ENCODE assay signal across 24 cellular contexts in the genomic region with DNA sequence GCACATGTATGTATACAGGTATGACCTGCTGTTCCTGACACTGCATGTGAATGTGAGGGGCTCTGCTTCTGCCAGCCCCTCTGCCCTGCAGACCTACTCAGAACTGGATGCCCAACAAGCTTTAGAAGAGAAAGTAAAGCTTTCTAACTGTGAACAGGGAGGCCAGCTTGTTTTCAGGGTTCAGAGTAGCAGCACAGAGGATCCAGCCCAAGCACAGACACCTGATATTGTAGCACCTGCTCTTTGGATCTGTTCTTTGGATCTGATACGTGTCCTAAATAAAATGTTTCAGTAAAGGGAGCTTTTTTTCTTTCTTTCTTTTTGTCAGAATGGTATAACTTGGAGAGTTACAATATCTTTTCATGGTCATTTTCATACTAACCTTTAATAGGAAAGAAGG.
"Had no signal": no experiment of that assay in that cellular context is flagged by ENCODE, and none has a peak within 500 bp of the region (broad histone marks: within the 10 kb centered on the region; RNA-seq: fewer than 3 reads in every experiment).

No MANE protein-coding gene starts in this region.

- H3K9me3 ChIP-seq: left lung, lower lobe of right lung, ovary, spleen, suprapubic skin, thoracic aorta, tibial artery, upper lobe of right lung had no signal

- H3K4me2 ChIP-seq: hepatocyte had no signal

- H3K4me3 ChIP-seq: hepatocyte, left lung, lower lobe of right lung, ovary, spleen, suprapubic skin, thoracic aorta, tibial artery, upper lobe of right lung had no signal

- DNase-seq: islet precursor cell; left lung; lower lobe of right lung; mammary epithelial cell; mesenchymal stem cell; naive thymus-derived CD8-positive, alpha-beta T cell; ovary; retina; right cardiac atrium; small intestine; spleen; stimulated activated CD4-positive, alpha-beta T cell treated with anti-CD3 and anti-CD28 coated beads, Interleukin-4, amount 100 ng/mL, for 24 hours; stimulated activated naive CD4-positive, alpha-beta T cell; tibial artery; trophoblast cell; upper lobe of right lung had no signal

- H3K27me3 ChIP-seq: hepatocyte, left lung, ovary, spleen, suprapubic skin, tibial artery, upper lobe of right lung had no signal

- H3K9me3 Mint-ChIP-seq: naive thymus-derived CD8-positive, alpha-beta T cell; nephron; stimulated activated effector memory CD8-positive, alpha-beta T cell treated with anti-CD3 and anti-CD28 coated beads, Interleukin-12 subunit alpha, Interleukin-12 subunit beta, amount 100 ng/mL, for 72 hours; stimulated activated naive CD8-positive, alpha-beta T cell treated with anti-CD3 and anti-CD28 coated beads, Interleukin-15, Interleukin-2, amounts not matched to agents 100 ng/mL and 50 ng/mL, for 24 hours had no signal

- H3K36me3 ChIP-seq: ovary had no signal

- ATAC-seq: left lung; lower lobe of right lung; naive thymus-derived CD8-positive, alpha-beta T cell; right cardiac atrium; sciatic nerve; stimulated activated effector memory CD8-positive, alpha-beta T cell treated with anti-CD3 and anti-CD28 coated beads, Interleukin-12 subunit alpha, Interleukin-12 subunit beta, amount 100 ng/mL, for 72 hours; upper lobe of right lung had no signal

- H2AFZ ChIP-seq: hepatocyte had no signal

- H3K27me3 Mint-ChIP-seq: naive thymus-derived CD8-positive, alpha-beta T cell; progenitor cell of endocrine pancreas; stimulated activated naive CD8-positive, alpha-beta T cell treated with anti-CD3 and anti-CD28 coated beads, Interleukin-15, Interleukin-2, amounts not matched to agents 100 ng/mL and 50 ng/mL, for 24 hours had no signal

- H3K4me3 Mint-ChIP-seq: naive thymus-derived CD8-positive, alpha-beta T cell; nephron; stimulated activated effector memory CD8-positive, alpha-beta T cell treated with anti-CD3 and anti-CD28 coated beads, Interleukin-12 subunit alpha, Interleukin-12 subunit beta, amount 100 ng/mL, for 72 hours; stimulated activated naive CD8-positive, alpha-beta T cell treated with anti-CD3 and anti-CD28 coated beads, Interleukin-15, Interleukin-2, amounts not matched to agents 100 ng/mL and 50 ng/mL, for 24 hours had no signal

- H3K27ac Mint-ChIP-seq: naive thymus-derived CD8-positive, alpha-beta T cell; nephron; progenitor cell of endocrine pancreas; stimulated activated effector memory CD8-positive, alpha-beta T cell treated with anti-CD3 and anti-CD28 coated beads, Interleukin-12 subunit alpha, Interleukin-12 subunit beta, amount 100 ng/mL, for 72 hours; stimulated activated naive CD8-positive, alpha-beta T cell treated with anti-CD3 and anti-CD28 coated beads, Interleukin-15, Interleukin-2, amounts not matched to agents 100 ng/mL and 50 ng/mL, for 24 hours had no signal

- H3K27ac ChIP-seq: hepatocyte, left lung, lower lobe of right lung, ovary, spleen, suprapubic skin, thoracic aorta, tibial artery, upper lobe of right lung had no signal
